In the genomic region with DNA sequence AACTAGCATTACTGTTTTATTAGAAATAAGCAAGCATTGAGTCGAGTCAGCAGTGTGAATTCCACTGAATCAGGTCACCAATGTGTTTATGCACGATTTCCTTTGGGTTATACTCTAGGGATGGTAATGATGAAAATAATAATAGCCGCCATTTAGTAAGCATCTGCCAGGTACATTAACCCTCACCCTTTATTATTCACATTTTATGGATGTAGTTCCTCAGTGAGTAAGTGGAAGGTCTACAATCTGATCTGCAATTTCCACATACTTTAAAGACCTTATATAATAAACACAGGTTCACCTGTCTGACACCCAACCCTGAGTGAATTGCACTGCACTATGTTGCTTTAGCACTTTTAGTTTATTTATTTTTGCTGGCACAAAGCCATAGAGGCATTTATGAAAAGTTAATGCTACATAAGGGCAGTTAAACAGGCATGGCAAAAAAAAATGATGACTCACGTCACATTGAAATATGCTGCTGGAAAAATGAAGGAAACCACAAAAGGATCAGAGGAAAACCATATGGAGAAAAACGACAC, we compare ENCODE assay signal across 11 cellular contexts.
DNase-seq lines count a peak whose midpoint lies in the region; ATAC-seq, FAIRE-seq and TF ChIP-seq lines count a peak whose summit lies in the region.
"Had no signal": no experiment of that assay in that cellular context is flagged by ENCODE, and none has a peak within 500 bp of the region (broad histone marks: within the 10 kb centered on the region; RNA-seq: fewer than 3 reads in every experiment).

No MANE protein-coding gene starts in this region.

- DNase-seq in DMS153 treated with DMSO at 0.1 percent for 48 hours (lab: John Stamatoyannopoulos, UW; ENCODE audit: unreplicated experiment) (peak; percentile 74), NCI-H1092 treated with DMSO at 0.1 percent for 48 hours (lab: John Stamatoyannopoulos, UW) (peak; percentile 3), astrocyte (ENCODE audit: low read depth) (peak; percentile 81), lung microvascular endothelial cell (ENCODE audit: low read depth in 2 of 2) (peak; percentile 58 to 79), heart left ventricle (no peak), NCI-H1930 (lab: John Stamatoyannopoulos, UW) (no peak), upper lobe of right lung (no peak)
- no peak for DNase-seq in stimulated activated CD4-positive, alpha-beta T cell treated with anti-CD3 and anti-CD28 coated beads, Interleukin-2, amount 100 ng/mL, for 24 hours
- DNase-seq: activated T-cell treated with anti-CD3 and anti-CD28 coated beads for 4 hours, NCI-H82 had no signal

- intact Hi-C loops in heart left ventricle (cut with DNase I), result no loop called here
- intact Hi-C loops in upper lobe of right lung (cut with DNase I), result no loop called here

- no peak for TF ChIP-seq POLR2A in heart left ventricle (IDR thresholded peaks at IDR 0.05)

- H3K27ac ChIP-seq in astrocyte (ENCODE audit: low read depth, low read length) (peak overlapping the region; percentile 3), heart left ventricle (no peak overlapping the region), upper lobe of right lung (no peak overlapping the region)

- FAIRE-seq in astrocyte (lab: Jason Lieb, UNC), result peak; percentile 34
- FAIRE-seq: colon had no signal

- H4K20me1 ChIP-seq in astrocyte (ENCODE audit: insufficient read depth, low read length), result no peaks in the 10 kb centered on the region

- H3K36me3 Mint-ChIP-seq in astrocyte (ENCODE audit: low read depth, unreplicated experiment), result peaks cover 2% of the 10 kb centered on the region

- H3K27ac Mint-ChIP-seq in astrocyte (ENCODE audit: unreplicated experiment), result no peak overlapping the region

- H3K27me3 ChIP-seq in astrocyte (ENCODE audit: insufficient read depth, low read length), result no peaks in the 10 kb centered on the region
- H3K27me3 ChIP-seq in heart left ventricle, result no peaks in the 10 kb centered on the region
- no peaks in the 10 kb centered on the region for H3K27me3 ChIP-seq in upper lobe of right lung

- H3K36me3 ChIP-seq in astrocyte (ENCODE audit: insufficient read depth, low read length), result no peaks in the 10 kb centered on the region
- H3K36me3 ChIP-seq in heart left ventricle, result no peaks in the 10 kb centered on the region
- H3K36me3 ChIP-seq in upper lobe of right lung, result no peaks in the 10 kb centered on the region

- H3K4me1 ChIP-seq in astrocyte (ENCODE audit: insufficient read depth, low read length), result peaks cover 9% of the 10 kb centered on the region
- no peaks in the 10 kb centered on the region for H3K4me1 ChIP-seq in heart left ventricle
- no peaks in the 10 kb centered on the region for H3K4me1 ChIP-seq in upper lobe of right lung

- H3K79me2 ChIP-seq in astrocyte (ENCODE audit: insufficient read depth, low read length), result no peaks in the 10 kb centered on the region

- H3K9me3 ChIP-seq in astrocyte (ENCODE audit: insufficient read depth, low read depth, low read length), result no peaks in the 10 kb centered on the region
- no peaks in the 10 kb centered on the region for H3K9me3 ChIP-seq in heart left ventricle
- no peaks in the 10 kb centered on the region for H3K9me3 ChIP-seq in upper lobe of right lung

- H3K4me3 ChIP-seq in astrocyte (ENCODE audit: insufficient read depth, low read depth, low read length) (no peak overlapping the region), heart left ventricle (no peak overlapping the region), upper lobe of right lung (no peak overlapping the region)

- no peaks in the 10 kb centered on the region for H3K27me3 Mint-ChIP-seq in astrocyte (ENCODE audit: low read depth, unreplicated experiment)

- 57 to 70% (median 61%) methylated on average over 5 of the region's 5 CpGs for WGBS in heart left ventricle, 4 donors

- H3K4me2 ChIP-seq in astrocyte (ENCODE audit: low read length), result peak overlapping the region; percentile 22

- H3K9ac ChIP-seq in astrocyte (ENCODE audit: low read length), result no peak overlapping the region

- no peak for ATAC-seq in heart left ventricle
- no peak for ATAC-seq in upper lobe of right lung

- no peaks in the 10 kb centered on the region for H3K9me3 Mint-ChIP-seq in astrocyte (ENCODE audit: unreplicated experiment)

- TF ChIP-seq CTCF in astrocyte (IDR thresholded peaks at IDR 0.05; ENCODE audit: insufficient read depth, low read depth, low read length), result no peak
- TF ChIP-seq CTCF in heart left ventricle (IDR thresholded peaks at IDR 0.05), result no peak
- no peak for TF ChIP-seq CTCF in upper lobe of right lung (IDR thresholded peaks at IDR 0.05)

- H3K4me1 Mint-ChIP-seq in astrocyte (ENCODE audit: low read depth, unreplicated experiment), result peaks cover 3% of the 10 kb centered on the region

- no peak overlapping the region for H2AFZ ChIP-seq in astrocyte (ENCODE audit: low read depth, low read length)

- no peak overlapping the region for H3K4me3 Mint-ChIP-seq in astrocyte (ENCODE audit: unreplicated experiment)

Comparison
In these comparisons a context has a peak if more than half of its experiments do, and no peak if none do; other contexts are left out.
1. DNase-seq: peak in DMS153 treated with DMSO at 0.1 percent for 48 hours (single experiment), NCI-H1092 treated with DMSO at 0.1 percent for 48 hours (single experiment), astrocyte (single experiment) and lung microvascular endothelial cell (2 of 2); none in heart left ventricle (0 of 5), stimulated activated CD4-positive, alpha-beta T cell treated with anti-CD3 and anti-CD28 coated beads, Interleukin-2, amount 100 ng/mL, for 24 hours (0 of 2), NCI-H1930 (0 of 2) and upper lobe of right lung (single experiment).